Comparison of ENCODE assay signal across 14 cellular contexts in genomic region chr16:19948186-19949104, GRCh38.
DNase-seq lines count a peak whose midpoint lies in the region; ATAC-seq, FAIRE-seq and TF ChIP-seq lines count a peak whose summit lies in the region.
"Had no signal": no experiment of that assay in that cellular context is flagged by ENCODE, and none has a peak within 500 bp of the region (broad histone marks: within the 10 kb centered on the region; RNA-seq: fewer than 3 reads in every experiment).

No MANE protein-coding gene starts in this region.

- intact Hi-C loops in HepG2 (cut with micrococcal nuclease; ENCODE audit: unreplicated experiment), result no loop called here
- intact Hi-C loops in right lobe of liver (cut with DNase I), result no loop called here

- no peaks in the 10 kb centered on the region for H4K20me1 ChIP-seq in HepG2 (ENCODE audit: insufficient read depth, low read length)

- H3K9ac ChIP-seq in HepG2 (ENCODE audit: insufficient read depth, low read depth, low read length), result no peak overlapping the region

- H3K27ac ChIP-seq in HepG2 (ENCODE audit: extremely low read length, insufficient read depth, low read length), result no peak overlapping the region
- no peak overlapping the region for H3K27ac ChIP-seq in right lobe of liver
- H3K27ac ChIP-seq: A549, RWPE1, SJCRH30 had no signal

- ATAC-seq in HepG2 (peak; percentile 80), right lobe of liver (no peak), GM19023 (IDR thresholded peaks at IDR 0.05; ENCODE audit: unreplicated experiment) (no peak)

- H3K9me3 ChIP-seq in HepG2 (ENCODE audit: low read length), result no peaks in the 10 kb centered on the region
- H3K9me3 ChIP-seq in right lobe of liver, result no peaks in the 10 kb centered on the region
- H3K9me3 ChIP-seq: A549, SJCRH30 had no signal

- TF ChIP-seq CTCF in HepG2 (CRISPR knock-in tag; IDR thresholded peaks at IDR 0.05) (peak; percentile 46), right lobe of liver (IDR thresholded peaks at IDR 0.05) (no peak), retinal pigment epithelial cell (conservative IDR thresholded peaks at IDR 0.05; ENCODE audit: low read depth, low read length) (peak; percentile 2)

- no peak overlapping the region for H3K4me2 ChIP-seq in HepG2 (ENCODE audit: low read depth, low read length)
- H3K4me2 ChIP-seq: A549 had no signal

- TF ChIP-seq EP300 in HepG2 (IDR thresholded peaks at IDR 0.05; ENCODE audit: low read depth in 2 of 2, low read length in 2 of 2) (no peak), HepG2 (CRISPR knock-in tag; IDR thresholded peaks at IDR 0.05; ENCODE audit: borderline replicate concordance) (no peak)

- POLR2A ChIA-PET in HepG2 (lab: Yijun Ruan, JAX), result no interaction called here

- TF ChIP-seq POLR2A in HepG2 (IDR thresholded peaks at IDR 0.05; ENCODE audit: insufficient read depth in 1 of 2, low read depth in 2 of 2, low read length in 2 of 2) (no peak), right lobe of liver (IDR thresholded peaks at IDR 0.05) (no peak), H54 (IDR thresholded peaks at IDR 0.05; ENCODE audit: low read depth, low read length) (no peak)

- CTCF ChIA-PET in HepG2 (lab: Yijun Ruan, JAX; ENCODE audit: low intra/inter-chr PET ratio, low total read pairs), result interaction anchor here (0.6 kb wide), 1 partner anchor 352 kb away, joined by 3 read pairs; no protein-coding TSS in a partner anchor

- H3K4me1 ChIP-seq in HepG2 (ENCODE audit: insufficient read depth, low read length) (no peaks in the 10 kb centered on the region), right lobe of liver (no peaks in the 10 kb centered on the region)
- H3K4me1 ChIP-seq: A549, SJCRH30 had no signal

- no peaks in the 10 kb centered on the region for H3K36me3 ChIP-seq in HepG2 (replicated peaks in 1 of 2; ENCODE audit: control insufficient read depth in 1 of 2, insufficient read depth in 2 of 2, low read length in 2 of 2)
- H3K36me3 ChIP-seq in right lobe of liver, result no peaks in the 10 kb centered on the region
- H3K36me3 ChIP-seq: SJCRH30 had no signal

- no peak for DNase-seq in HepG2 (ENCODE audit: low spot score)
- DNase-seq in right lobe of liver, result no peak
- DNase-seq in SW480 (ENCODE audit: low spot score), result peak; percentile 11
- peak; percentile 95 for DNase-seq in iPS DF 19.7 (ENCODE audit: low read depth, low spot score)
- DNase-seq in retinal pigment epithelial cell (ENCODE audit: low read depth), result no peak
- DNase-seq in effector CD8-positive, alpha-beta T cell (lab: John Stamatoyannopoulos, UW), result no peak
- no peak for DNase-seq in H54 (ENCODE audit: insufficient read length, low spot score)
- DNase-seq: Karpas-422, NCI-H187 treated with DMSO at 0.1 percent for 48 hours, NCI-H510A treated with DMSO at 0.1 percent for 48 hours, SJCRH30 had no signal

- BruUV-seq in HepG2 (replicated peaks; lab: Mats Ljungman, UMichigan), result no TSS peak

- H3K4me3 ChIP-seq in HepG2 (replicated peaks in 1 of 3; ENCODE audit: insufficient read depth in 1 of 3, low read depth in 2 of 3, low read length in 3 of 3), result no peak overlapping the region
- H3K4me3 ChIP-seq in right lobe of liver, result no peak overlapping the region
- no peak overlapping the region for H3K4me3 ChIP-seq in retinal pigment epithelial cell (ENCODE audit: low read length)
- H3K4me3 ChIP-seq: A549, SJCRH30 had no signal

- peaks cover 5 to 25% of the 10 kb centered on the region in 2 experiments; a peak in 4 of 5 replicates for H3K27me3 ChIP-seq in HepG2 (ENCODE audit: control insufficient read depth in 1 of 2, insufficient read depth in 2 of 2, low read length in 2 of 2)
- H3K27me3 ChIP-seq in right lobe of liver, result no peaks in the 10 kb centered on the region
- H3K27me3 ChIP-seq: SJCRH30 had no signal

- H2AFZ ChIP-seq in HepG2 (ENCODE audit: low read length), result no peak overlapping the region

- FAIRE-seq in HepG2 (lab: Jason Lieb, UNC) (peak; percentile 67), H54 (lab: Jason Lieb, UNC) (no peak)
- FAIRE-seq: A549 had no signal

- H3K79me2 ChIP-seq in HepG2 (ENCODE audit: insufficient read depth, low read length), result no peaks in the 10 kb centered on the region

- in situ Hi-C loops in HepG2 (cut with HindIII; ENCODE audit: extremely low pct_ligation_motif_present, low pct_unique_long_range_greater_than_20kb), result no loop called here

- no peak for TF ChIP-seq RAD21 in HepG2 (CRISPR knock-in tag; IDR thresholded peaks at IDR 0.05)

- 3% methylated on average over 8 of the region's 8 CpGs for WGBS in HepG2 (ENCODE audit: low lambda C conversion rate)
- WGBS in right lobe of liver (ENCODE audit: insufficient coverage, low coverage, low lambda C conversion rate, missing lambda C conversion rate), result 24% methylated on average over 7 of the region's 8 CpGs

TF ChIP-seq in HepG2, 621 proteins besides CTCF, POLR2A, EP300 and RAD21 (continues in another document):
- TF ChIP-seq, protein P1, sequence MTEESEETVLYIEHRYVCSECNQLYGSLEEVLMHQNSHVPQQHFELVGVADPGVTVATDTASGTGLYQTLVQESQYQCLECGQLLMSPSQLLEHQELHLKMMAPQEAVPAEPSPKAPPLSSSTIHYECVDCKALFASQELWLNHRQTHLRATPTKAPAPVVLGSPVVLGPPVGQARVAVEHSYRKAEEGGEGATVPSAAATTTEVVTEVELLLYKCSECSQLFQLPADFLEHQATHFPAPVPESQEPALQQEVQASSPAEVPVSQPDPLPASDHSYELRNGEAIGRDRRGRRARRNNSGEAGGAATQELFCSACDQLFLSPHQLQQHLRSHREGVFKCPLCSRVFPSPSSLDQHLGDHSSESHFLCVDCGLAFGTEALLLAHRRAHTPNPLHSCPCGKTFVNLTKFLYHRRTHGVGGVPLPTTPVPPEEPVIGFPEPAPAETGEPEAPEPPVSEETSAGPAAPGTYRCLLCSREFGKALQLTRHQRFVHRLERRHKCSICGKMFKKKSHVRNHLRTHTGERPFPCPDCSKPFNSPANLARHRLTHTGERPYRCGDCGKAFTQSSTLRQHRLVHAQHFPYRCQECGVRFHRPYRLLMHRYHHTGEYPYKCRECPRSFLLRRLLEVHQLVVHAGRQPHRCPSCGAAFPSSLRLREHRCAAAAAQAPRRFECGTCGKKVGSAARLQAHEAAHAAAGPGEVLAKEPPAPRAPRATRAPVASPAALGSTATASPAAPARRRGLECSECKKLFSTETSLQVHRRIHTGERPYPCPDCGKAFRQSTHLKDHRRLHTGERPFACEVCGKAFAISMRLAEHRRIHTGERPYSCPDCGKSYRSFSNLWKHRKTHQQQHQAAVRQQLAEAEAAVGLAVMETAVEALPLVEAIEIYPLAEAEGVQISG (CRISPR knock-in tag; IDR thresholded peaks at IDR 0.05), result 0 out of 2 replicates have a peak, but pooled peaks have one; percentile 22
- TF ChIP-seq ZIK1 (CRISPR knock-in tag; IDR thresholded peaks at IDR 0.05; ENCODE audit: borderline replicate concordance, low read depth) (no peak), ZNF34 (CRISPR knock-in tag; IDR thresholded peaks at IDR 0.05; ENCODE audit: borderline replicate concordance) (no peak), NR2F2 (IDR thresholded peaks at IDR 0.05; ENCODE audit: borderline replicate concordance, low read depth) (no peak), ZNF644 (CRISPR knock-in tag; IDR thresholded peaks at IDR 0.05; ENCODE audit: low read depth) (0 out of 2 replicates have a peak, but pooled peaks have one; percentile 17), SMC3 (IDR thresholded peaks at IDR 0.05; ENCODE audit: low read length) (peak; percentile 48; the same call in 1 of the 2 replicates), SRSF1 (optimal IDR thresholded peaks at IDR 0.05; ENCODE audit: low read depth, low read length) (no peak), NFKB2 (CRISPR knock-in tag; IDR thresholded peaks at IDR 0.05; ENCODE audit: borderline replicate concordance) (no peak), ZNF598 (CRISPR knock-in tag; IDR thresholded peaks at IDR 0.05; ENCODE audit: borderline replicate concordance) (no peak)
- TF ChIP-seq, protein P2, sequence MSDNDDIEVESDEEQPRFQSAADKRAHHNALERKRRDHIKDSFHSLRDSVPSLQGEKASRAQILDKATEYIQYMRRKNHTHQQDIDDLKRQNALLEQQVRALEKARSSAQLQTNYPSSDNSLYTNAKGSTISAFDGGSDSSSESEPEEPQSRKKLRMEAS (IDR thresholded peaks at IDR 0.05), result peak; percentile 56
- TF ChIP-seq, protein P3, sequence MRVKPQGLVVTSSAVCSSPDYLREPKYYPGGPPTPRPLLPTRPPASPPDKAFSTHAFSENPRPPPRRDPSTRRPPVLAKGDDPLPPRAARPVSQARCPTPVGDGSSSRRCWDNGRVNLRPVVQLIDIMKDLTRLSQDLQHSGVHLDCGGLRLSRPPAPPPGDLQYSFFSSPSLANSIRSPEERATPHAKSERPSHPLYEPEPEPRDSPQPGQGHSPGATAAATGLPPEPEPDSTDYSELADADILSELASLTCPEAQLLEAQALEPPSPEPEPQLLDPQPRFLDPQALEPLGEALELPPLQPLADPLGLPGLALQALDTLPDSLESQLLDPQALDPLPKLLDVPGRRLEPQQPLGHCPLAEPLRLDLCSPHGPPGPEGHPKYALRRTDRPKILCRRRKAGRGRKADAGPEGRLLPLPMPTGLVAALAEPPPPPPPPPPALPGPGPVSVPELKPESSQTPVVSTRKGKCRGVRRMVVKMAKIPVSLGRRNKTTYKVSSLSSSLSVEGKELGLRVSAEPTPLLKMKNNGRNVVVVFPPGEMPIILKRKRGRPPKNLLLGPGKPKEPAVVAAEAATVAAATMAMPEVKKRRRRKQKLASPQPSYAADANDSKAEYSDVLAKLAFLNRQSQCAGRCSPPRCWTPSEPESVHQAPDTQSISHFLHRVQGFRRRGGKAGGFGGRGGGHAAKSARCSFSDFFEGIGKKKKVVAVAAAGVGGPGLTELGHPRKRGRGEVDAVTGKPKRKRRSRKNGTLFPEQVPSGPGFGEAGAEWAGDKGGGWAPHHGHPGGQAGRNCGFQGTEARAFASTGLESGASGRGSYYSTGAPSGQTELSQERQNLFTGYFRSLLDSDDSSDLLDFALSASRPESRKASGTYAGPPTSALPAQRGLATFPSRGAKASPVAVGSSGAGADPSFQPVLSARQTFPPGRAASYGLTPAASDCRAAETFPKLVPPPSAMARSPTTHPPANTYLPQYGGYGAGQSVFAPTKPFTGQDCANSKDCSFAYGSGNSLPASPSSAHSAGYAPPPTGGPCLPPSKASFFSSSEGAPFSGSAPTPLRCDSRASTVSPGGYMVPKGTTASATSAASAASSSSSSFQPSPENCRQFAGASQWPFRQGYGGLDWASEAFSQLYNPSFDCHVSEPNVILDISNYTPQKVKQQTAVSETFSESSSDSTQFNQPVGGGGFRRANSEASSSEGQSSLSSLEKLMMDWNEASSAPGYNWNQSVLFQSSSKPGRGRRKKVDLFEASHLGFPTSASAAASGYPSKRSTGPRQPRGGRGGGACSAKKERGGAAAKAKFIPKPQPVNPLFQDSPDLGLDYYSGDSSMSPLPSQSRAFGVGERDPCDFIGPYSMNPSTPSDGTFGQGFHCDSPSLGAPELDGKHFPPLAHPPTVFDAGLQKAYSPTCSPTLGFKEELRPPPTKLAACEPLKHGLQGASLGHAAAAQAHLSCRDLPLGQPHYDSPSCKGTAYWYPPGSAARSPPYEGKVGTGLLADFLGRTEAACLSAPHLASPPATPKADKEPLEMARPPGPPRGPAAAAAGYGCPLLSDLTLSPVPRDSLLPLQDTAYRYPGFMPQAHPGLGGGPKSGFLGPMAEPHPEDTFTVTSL (CRISPR knock-in tag; IDR thresholded peaks at IDR 0.05; ENCODE audit: borderline replicate concordance), result 0 out of 2 replicates have a peak, but pooled peaks have one; percentile 20

Comparison
In these comparisons a context has a peak if more than half of its experiments do, and no peak if none do; other contexts are left out.
1. CTCF ChIP-seq: peak in HepG2 (single experiment) and retinal pigment epithelial cell (single experiment); none in right lobe of liver (0 of 4).
2. DNase-seq: peak in SW480 (single experiment) and iPS DF 19.7 (single experiment); none in HepG2 (single experiment), right lobe of liver (0 of 3), retinal pigment epithelial cell (single experiment), effector CD8-positive, alpha-beta T cell (single experiment) and H54 (single experiment).